Comparison of ENCODE assay signal across 10 cellular contexts in the genomic region with DNA sequence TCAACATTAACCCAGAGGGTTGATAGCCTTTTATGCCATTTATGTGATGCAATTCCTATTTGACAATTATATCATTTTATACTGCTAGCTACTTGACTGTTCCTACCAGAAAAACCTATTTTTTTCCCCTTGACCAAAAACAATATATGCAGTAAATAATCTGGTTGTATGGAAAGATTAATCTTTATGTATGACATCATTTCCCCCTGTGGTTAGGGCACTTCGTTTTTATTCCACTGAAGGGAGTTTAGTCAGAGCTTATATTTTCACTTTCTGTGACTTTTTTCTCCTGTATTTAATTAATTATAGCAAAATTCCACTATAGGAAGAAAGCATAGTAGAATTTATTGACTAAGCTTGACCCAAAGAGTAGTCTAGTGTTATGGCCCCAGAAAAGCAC.
DNase-seq lines count a peak whose midpoint lies in the region; ATAC-seq and TF ChIP-seq lines count a peak whose summit lies in the region.
"Had no signal": no experiment of that assay in that cellular context is flagged by ENCODE, and none has a peak within 500 bp of the region (broad histone marks: within the 10 kb centered on the region; RNA-seq: fewer than 3 reads in every experiment).

No MANE protein-coding gene starts in this region.

- H2AFZ ChIP-seq in PC-3 (ENCODE audit: low read length) = no peak overlapping the region
- H2AFZ ChIP-seq in Karpas-422 (ENCODE audit: low read length) = no peak overlapping the region

- H3K27me3 ChIP-seq in PC-3 (ENCODE audit: low read length) (no peaks in the 10 kb centered on the region), Karpas-422 (ENCODE audit: low read length) (no peaks in the 10 kb centered on the region)

- H3K4me1 ChIP-seq in PC-3 (ENCODE audit: insufficient read depth, low read length) (peaks cover 7% of the 10 kb centered on the region; the same call in 1 of the 2 replicates), Karpas-422 (ENCODE audit: low read length) (peaks cover 20% of the 10 kb centered on the region)

- H3K4me3 ChIP-seq in PC-3 (ENCODE audit: low read length) (no peak overlapping the region), cardiac fibroblast (replicated peaks in 1 of 2; ENCODE audit: low read depth in 2 of 2, low read length in 2 of 2) (no peak overlapping the region), Karpas-422 (ENCODE audit: low read length) (no peak overlapping the region)

- no peak for DNase-seq in activated naive CD4-positive, alpha-beta T cell treated with anti-CD3 and anti-CD28 coated beads, Interleukin-2, amount 50 U/mL, for 16 hours
- DNase-seq in PC-3 (peak; percentile 6), cardiac fibroblast (ENCODE audit: low read depth in 2 of 2) (peak; percentile 25 to 52), Karpas-422 (no peak)
- DNase-seq in stimulated activated naive CD8-positive, alpha-beta T cell treated with anti-CD3 and anti-CD28 coated beads, Interleukin-15, amount 100 ng/mL, for 72 hours = no peak
- DNase-seq: aorta, foreskin melanocyte had no signal

- peaks cover 88% of the 10 kb centered on the region for H3K4me1 Mint-ChIP-seq in activated naive CD4-positive, alpha-beta T cell treated with anti-CD3 and anti-CD28 coated beads, Interleukin-2, amount 50 U/mL, for 24 hours
- H3K4me1 Mint-ChIP-seq in stimulated activated naive CD8-positive, alpha-beta T cell treated with anti-CD3 and anti-CD28 coated beads, Interleukin-15, amount 100 ng/mL, for 72 hours = peaks cover 83% of the 10 kb centered on the region

- H3K9me2 ChIP-seq in PC-3 (replicated peaks; ENCODE audit: low read length) (no peaks in the 10 kb centered on the region), Karpas-422 (replicated peaks; ENCODE audit: insufficient read depth, low read length) (no peaks in the 10 kb centered on the region)

- H3K27ac Mint-ChIP-seq in activated naive CD4-positive, alpha-beta T cell treated with anti-CD3 and anti-CD28 coated beads, Interleukin-2, amount 50 U/mL, for 24 hours = peak overlapping the region; percentile 93
- peak overlapping the region; percentile 77 to 78 for H3K27ac Mint-ChIP-seq in stimulated activated naive CD8-positive, alpha-beta T cell treated with anti-CD3 and anti-CD28 coated beads, Interleukin-15, amount 100 ng/mL, for 72 hours

- H3K79me2 ChIP-seq in PC-3 (ENCODE audit: low read length) = peaks cover 33% of the 10 kb centered on the region
- H3K79me2 ChIP-seq in Karpas-422 (ENCODE audit: low read length) = peaks cover 98% of the 10 kb centered on the region

- no peak overlapping the region for H3K4me2 ChIP-seq in PC-3 (ENCODE audit: low read length)
- H3K4me2 ChIP-seq in Karpas-422 (ENCODE audit: low read depth, low read length, poor library complexity, severe bottlenecking) = no peak overlapping the region

- ATAC-seq in PC-3 = no peak; the same call in 1 of the 2 replicates
- ATAC-seq in stimulated activated naive CD8-positive, alpha-beta T cell treated with anti-CD3 and anti-CD28 coated beads, Interleukin-15, amount 100 ng/mL, for 72 hours = peak; percentile 67
- ATAC-seq in GM18520 (IDR thresholded peaks at IDR 0.05; ENCODE audit: unreplicated experiment) = no peak
- no peak for ATAC-seq in GM21717 (IDR thresholded peaks at IDR 0.05; ENCODE audit: unreplicated experiment)

- TF ChIP-seq CTCF in PC-3 (conservative IDR thresholded peaks at IDR 0.05; ENCODE audit: low read depth, low read length) (no peak), cardiac fibroblast (IDR thresholded peaks at IDR 0.05; ENCODE audit: low read depth, low read length) (no peak)

- CTCF ChIA-PET in PC-3 (lab: Charles Lee) = interaction anchor here (1.0 kb wide), 1 partner anchor 38 kb away, joined by 3 read pairs; a partner anchor contains a TSS

- peaks cover 10% of the 10 kb centered on the region for H3K36me3 Mint-ChIP-seq in activated naive CD4-positive, alpha-beta T cell treated with anti-CD3 and anti-CD28 coated beads, Interleukin-2, amount 50 U/mL, for 24 hours

- no peaks in the 10 kb centered on the region for H3K9me3 Mint-ChIP-seq in activated naive CD4-positive, alpha-beta T cell treated with anti-CD3 and anti-CD28 coated beads, Interleukin-2, amount 50 U/mL, for 24 hours
- no peaks in the 10 kb centered on the region for H3K9me3 Mint-ChIP-seq in stimulated activated naive CD8-positive, alpha-beta T cell treated with anti-CD3 and anti-CD28 coated beads, Interleukin-15, amount 100 ng/mL, for 72 hours

- H3K9ac ChIP-seq in PC-3 (ENCODE audit: low read length) (no peak overlapping the region), Karpas-422 (ENCODE audit: low read length) (no peak overlapping the region)

- no TSS peak for BruUV-seq in PC-3 (replicated peaks; lab: Mats Ljungman, UMichigan)

- POLR2A ChIA-PET in PC-3 (lab: Charles Lee; ENCODE audit: unreplicated experiment) = no interaction called here

- H3K27ac ChIP-seq in PC-3 (ENCODE audit: low read length) = no peak overlapping the region
- no peak overlapping the region for H3K27ac ChIP-seq in Karpas-422 (ENCODE audit: low read length)

- H3K36me3 ChIP-seq in PC-3 (ENCODE audit: low read depth, low read length) (no peaks in the 10 kb centered on the region; the same call in 1 of the 2 replicates), Karpas-422 (ENCODE audit: insufficient read depth, low read length) (0 out of 2 replicates have a peak, but pooled peaks cover 7% of the 10 kb centered on the region)

- H3K27me3 Mint-ChIP-seq in activated naive CD4-positive, alpha-beta T cell treated with anti-CD3 and anti-CD28 coated beads, Interleukin-2, amount 50 U/mL, for 24 hours = no peaks in the 10 kb centered on the region
- no peaks in the 10 kb centered on the region for H3K27me3 Mint-ChIP-seq in stimulated activated naive CD8-positive, alpha-beta T cell treated with anti-CD3 and anti-CD28 coated beads, Interleukin-15, amount 100 ng/mL, for 72 hours

- peak overlapping the region; percentile 56 for H3K4me3 Mint-ChIP-seq in activated naive CD4-positive, alpha-beta T cell treated with anti-CD3 and anti-CD28 coated beads, Interleukin-2, amount 50 U/mL, for 24 hours
- peak overlapping the region; percentile 37 to 39 for H3K4me3 Mint-ChIP-seq in stimulated activated naive CD8-positive, alpha-beta T cell treated with anti-CD3 and anti-CD28 coated beads, Interleukin-15, amount 100 ng/mL, for 72 hours

- intact Hi-C loops in PC-3 (cut with micrococcal nuclease) = no loop called here

- H4K20me1 ChIP-seq in PC-3 (ENCODE audit: low read length) = no peaks in the 10 kb centered on the region
- 0 out of 2 replicates have a peak, but pooled peaks cover 5% of the 10 kb centered on the region for H4K20me1 ChIP-seq in Karpas-422 (ENCODE audit: insufficient read depth, low read depth, low read length)

- no peaks in the 10 kb centered on the region for H3K9me3 ChIP-seq in PC-3 (ENCODE audit: low read length)
- H3K9me3 ChIP-seq in Karpas-422 (ENCODE audit: low read length) = no peaks in the 10 kb centered on the region

- no peaks in the 10 kb centered on the region for H3F3A ChIP-seq in PC-3 (ENCODE audit: low read length, unreplicated experiment)

Comparison
In these comparisons a context has a peak if more than half of its experiments do, and no peak if none do; other contexts are left out.
1. DNase-seq: peak in PC-3 (single experiment) and cardiac fibroblast (2 of 2); none in activated naive CD4-positive, alpha-beta T cell treated with anti-CD3 and anti-CD28 coated beads, Interleukin-2, amount 50 U/mL, for 16 hours (single experiment), stimulated activated naive CD8-positive, alpha-beta T cell treated with anti-CD3 and anti-CD28 coated beads, Interleukin-15, amount 100 ng/mL, for 72 hours (0 of 2) and Karpas-422 (single experiment).